ENCODE assay signal across 10 cellular contexts in genomic region chr5:123785160-123786001, GRCh38.
A peak's percentile ranks its signal among the peaks of the same experiment; 100 is the strongest.
DNase-seq lines count a peak whose midpoint lies in the region; ATAC-seq lines count a peak whose summit lies in the region.
"Had no signal": no experiment of that assay in that cellular context is flagged by ENCODE, and none has a peak within 500 bp of the region (broad histone marks: within the 10 kb centered on the region; RNA-seq: fewer than 3 reads in every experiment).

No MANE protein-coding gene starts in this region.

- no peaks in the 10 kb centered on the region for H3K27me3 ChIP-seq in SJCRH30

- H3K27ac ChIP-seq in SJCRH30, result peak overlapping the region; percentile 93
- H3K27ac ChIP-seq: KMS-11 had no signal

- intact Hi-C loops in left ventricle myocardium superior (cut with micrococcal nuclease) (no loop called here), Right ventricle myocardium inferior (cut with DNase I) (no loop called here)

- no peaks in the 10 kb centered on the region for H3K9me3 ChIP-seq in SJCRH30 (replicated peaks)

- H3K36me3 ChIP-seq in SJCRH30, result no peaks in the 10 kb centered on the region

- DNase-seq in left ventricle myocardium superior, result no peak
- DNase-seq in Right ventricle myocardium inferior (ENCODE audit: missing footprints), result no peak
- DNase-seq in SJCRH30, result peak; percentile 91 to 96
- DNase-seq in hepatic stellate cell (ENCODE audit: low spot score), result peak; percentile 2
- no peak for DNase-seq in NCI-H226
- no peak for DNase-seq in HuH-7 (ENCODE audit: low spot score)
- DNase-seq: activated CD4-positive, CD25-positive, alpha-beta regulatory T cell had no signal

- peak overlapping the region; percentile 6 for H3K4me3 ChIP-seq in SJCRH30

- H3K4me1 ChIP-seq in SJCRH30, result peaks cover 29% of the 10 kb centered on the region

- peak; percentile 33 for ATAC-seq in left ventricle myocardium superior
- ATAC-seq in Right ventricle myocardium inferior, result no peak
- ATAC-seq in GM18511 (IDR thresholded peaks at IDR 0.05; ENCODE audit: unreplicated experiment), result no peak
- no peak for ATAC-seq in HG02610 (IDR thresholded peaks at IDR 0.05; ENCODE audit: unreplicated experiment)

Comparison
In these comparisons a context has a peak if more than half of its experiments do, and no peak if none do; other contexts are left out.
1. DNase-seq: peak in SJCRH30 (2 of 2) and hepatic stellate cell (single experiment); none in left ventricle myocardium superior (single experiment), Right ventricle myocardium inferior (single experiment), NCI-H226 (single experiment) and HuH-7 (single experiment).